Comparison of ENCODE assay signal across 32 cellular contexts in the genomic region with DNA sequence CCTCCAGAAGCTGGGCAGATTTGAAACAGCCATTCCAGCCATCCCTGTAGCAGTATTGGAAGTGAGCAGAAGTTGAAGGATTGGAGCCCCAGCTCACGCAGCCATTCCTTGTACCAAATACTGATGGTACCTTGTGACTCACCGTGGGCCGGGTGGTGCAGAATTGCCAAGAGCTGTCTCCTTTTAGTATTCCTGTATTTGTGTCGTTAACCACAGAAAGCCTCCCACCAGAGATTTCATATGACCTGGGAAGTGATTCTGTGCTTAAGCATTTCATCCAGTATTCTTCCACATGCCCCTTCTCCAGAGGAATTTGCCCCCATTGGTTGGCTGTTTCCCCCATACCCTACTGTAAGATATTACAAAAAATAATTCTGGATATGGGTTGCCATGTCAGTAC. TPM values are rescaled to one million over a fixed set of nuclear protein-coding genes. Genes with fewer than 3 reads are reported as not detected.
"Had no signal": no experiment of that assay in that cellular context is flagged by ENCODE, and none has a peak within 500 bp of the region (broad histone marks: within the 10 kb centered on the region; RNA-seq: fewer than 3 reads in every experiment).

No MANE protein-coding gene starts in this region.

- DNase-seq: kidney; left colon; left lung; lower lobe of right lung; mammary epithelial cell; mesenchymal stem cell; naive thymus-derived CD8-positive, alpha-beta T cell; occipital lobe; psoas muscle; right lobe of liver; stimulated activated CD4-positive, alpha-beta T cell treated with anti-CD3 and anti-CD28 coated beads, Interleukin-12 subunit alpha, Interleukin-12 subunit beta, amount 100 ng/mL, for 4 hours; stimulated activated CD4-positive, alpha-beta T cell treated with anti-CD3 and anti-CD28 coated beads, Interleukin-15, amount 100 ng/mL, for 24 hours; stimulated activated CD4-positive, alpha-beta T cell treated with anti-CD3 and anti-CD28 coated beads, Interleukin-2, amount 100 ng/mL, for 24 hours; stimulated activated CD4-positive, alpha-beta T cell treated with anti-CD3 and anti-CD28 coated beads, Interleukin-4, amount 100 ng/mL, for 1 hour; stimulated activated naive B cell treated with anti-CD40 and anti-IgM and Interleukin-4, amounts not matched to agents 10 μg/mL and 1 μg/mL and 100 μg/mL, for 72 hours; stimulated activated naive CD8-positive, alpha-beta T cell treated with anti-CD3 and anti-CD28 coated beads, Interleukin-15, Interleukin-2, amounts not matched to agents 100 U/mL and 50 U/mL, for 24 hours; stomach; testis; thyroid gland; transverse colon; upper lobe of left lung had no signal

- H3K27ac Mint-ChIP-seq: naive thymus-derived CD8-positive, alpha-beta T cell; nephron; neural progenitor cell; stimulated activated naive B cell treated with anti-CD40 and anti-IgM and Interleukin-4, amounts not matched to agents 10 μg/mL and 1 μg/mL and 100 μg/mL, for 72 hours had no signal

- H3K4me3 ChIP-seq: left lung, lower lobe of right lung, neural progenitor cell, psoas muscle, right lobe of liver, skin epidermis, stomach, testis, thyroid gland, transverse colon, upper lobe of left lung, vagina had no signal

- H3K27ac ChIP-seq: left lung, lower lobe of right lung, neural progenitor cell, neutrophil, parathyroid adenoma, psoas muscle, right lobe of liver, skin epidermis, stomach, testis, thyroid gland, transverse colon, upper lobe of left lung, vagina had no signal

- ATAC-seq: left colon; left lung; lower lobe of right lung; naive thymus-derived CD8-positive, alpha-beta T cell; psoas muscle; right lobe of liver; stimulated activated naive B cell treated with anti-CD40 and anti-IgM and Interleukin-4, amounts not matched to agents 10 μg/mL and 1 μg/mL and 100 μg/mL, for 72 hours; stimulated activated naive CD8-positive, alpha-beta T cell treated with anti-CD3 and anti-CD28 coated beads, Interleukin-15, Interleukin-2, amounts not matched to agents 100 U/mL and 50 U/mL, for 24 hours had no signal

- H3K4me1 ChIP-seq: left lung, lower lobe of right lung, neural progenitor cell, parathyroid adenoma, psoas muscle, right lobe of liver, stomach, testis, thyroid gland, transverse colon, upper lobe of left lung, vagina had no signal

- H3K9me3 ChIP-seq: left lung, lower lobe of right lung, neutrophil, psoas muscle, right lobe of liver, stomach, testis, thyroid gland, transverse colon, upper lobe of left lung, vagina had no signal

- H3K36me3 ChIP-seq: left lung, lower lobe of right lung, neural progenitor cell, neutrophil, right lobe of liver, thyroid gland, transverse colon, upper lobe of left lung, vagina had no signal

- H3K27me3 ChIP-seq: left lung, neural progenitor cell, right lobe of liver, stomach, testis, thyroid gland, transverse colon, upper lobe of left lung, vagina had no signal

- H3K4me1 Mint-ChIP-seq: naive thymus-derived CD8-positive, alpha-beta T cell; nephron; neural progenitor cell; stimulated activated naive B cell treated with anti-CD40 and anti-IgM and Interleukin-4, amounts not matched to agents 10 μg/mL and 1 μg/mL and 100 μg/mL, for 72 hours had no signal

- H3K4me3 Mint-ChIP-seq: naive thymus-derived CD8-positive, alpha-beta T cell; nephron; neural progenitor cell; stimulated activated naive B cell treated with anti-CD40 and anti-IgM and Interleukin-4, amounts not matched to agents 10 μg/mL and 1 μg/mL and 100 μg/mL, for 72 hours had no signal

- H3K79me2 ChIP-seq: parathyroid adenoma had no signal

- H2AFZ ChIP-seq: neural progenitor cell, parathyroid adenoma had no signal

- H3K36me3 Mint-ChIP-seq: naive thymus-derived CD8-positive, alpha-beta T cell; stimulated activated naive B cell treated with anti-CD40 and anti-IgM and Interleukin-4, amounts not matched to agents 10 μg/mL and 1 μg/mL and 100 μg/mL, for 72 hours had no signal

- H3K9me3 Mint-ChIP-seq: naive thymus-derived CD8-positive, alpha-beta T cell; nephron; neural progenitor cell; stimulated activated naive B cell treated with anti-CD40 and anti-IgM and Interleukin-4, amounts not matched to agents 10 μg/mL and 1 μg/mL and 100 μg/mL, for 72 hours had no signal

- H3K4me2 ChIP-seq: neural progenitor cell had no signal

- FAIRE-seq: islet of Langerhans, kidney had no signal

- H3K9ac ChIP-seq: neural progenitor cell, parathyroid adenoma had no signal

RNA-seq across cellular contexts. Expression of a gene that starts 17.7 kb away (rescaled TPM):
- total RNA-seq: kidney; left colon; left lung; liver; lower lobe of right lung; mammary epithelial cell; mucosa of gallbladder; naive thymus-derived CD8-positive, alpha-beta T cell; occipital lobe; osteocyte; posterior vena cava; psoas muscle; right lobe of liver; stomach; testis; thyroid gland; transverse colon; upper lobe of left lung; vagina had no signal
- polyA plus RNA-seq: liver; mammary epithelial cell; naive thymus-derived CD8-positive, alpha-beta T cell; psoas muscle; stomach had no signal
